In the genomic region with DNA sequence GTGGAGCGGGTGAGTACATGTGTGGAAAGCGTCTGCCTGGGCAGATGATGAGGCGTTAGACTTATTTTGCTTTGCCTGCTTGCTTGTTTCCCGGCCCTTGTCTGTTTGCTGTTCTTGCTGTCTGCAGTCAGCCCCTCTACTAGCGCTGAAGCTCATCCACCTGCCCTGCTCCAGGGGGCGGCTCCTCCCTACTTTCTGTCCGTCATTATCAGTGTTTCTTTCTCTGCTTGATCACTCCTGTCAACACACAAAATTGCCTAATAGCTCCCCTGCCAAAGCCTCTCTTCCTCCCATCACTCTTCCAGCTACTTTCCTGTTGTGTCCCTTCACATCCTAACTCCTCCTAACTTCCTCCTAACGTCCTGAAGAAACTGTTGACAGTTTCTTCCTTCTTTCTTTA, we compare ENCODE assay signal across 19 cellular contexts. TPM values are rescaled to one million over a fixed set of nuclear protein-coding genes. Genes with fewer than 3 reads are reported as not detected.
DNase-seq lines count a peak whose midpoint lies in the region; TF ChIP-seq lines count a peak whose summit lies in the region.
"Had no signal": no experiment of that assay in that cellular context is flagged by ENCODE, and none has a peak within 500 bp of the region (broad histone marks: within the 10 kb centered on the region; RNA-seq: fewer than 3 reads in every experiment).

No MANE protein-coding gene starts in this region.

- H3K27ac Mint-ChIP-seq in endodermal cell: no peak overlapping the region
- H3K27ac Mint-ChIP-seq: HFFc6 had no signal

- peaks cover 7% of the 10 kb centered on the region for H3K9me3 ChIP-seq in endodermal cell (ENCODE audit: control insufficient read depth, low read length)
- H3K9me3 ChIP-seq: BE2C had no signal

- TF ChIP-seq CTCF in endodermal cell (conservative IDR thresholded peaks at IDR 0.05): peak; percentile 55

- H3K36me3 ChIP-seq in endodermal cell (ENCODE audit: control insufficient read depth, insufficient read depth, low read length): peaks cover 60% of the 10 kb centered on the region

- H3K9me3 Mint-ChIP-seq in endodermal cell: peaks cover 10% of the 10 kb centered on the region
- H3K9me3 Mint-ChIP-seq: CD4-positive, CD25-positive, alpha-beta regulatory T cell; CD8-positive, alpha-beta memory T cell; HFFc6 had no signal

- peak; percentile 36 for DNase-seq in NCI-H69 (lab: John Stamatoyannopoulos, UW)
- peak; percentile 2 for DNase-seq in NCI-H748 treated with DMSO at 0.1 percent for 48 hours (lab: John Stamatoyannopoulos, UW)
- peak; percentile 72 for DNase-seq in endodermal cell
- DNase-seq in iPS-NIHi7 (ENCODE audit: extremely low spot score): peak; percentile 14
- no peak for DNase-seq in ureter (ENCODE audit: low spot score)
- DNase-seq in DMS79 (lab: John Stamatoyannopoulos, UW): no peak
- no peak for DNase-seq in stimulated activated CD4-positive, alpha-beta T cell treated with anti-CD3 and anti-CD28 coated beads, Interleukin-4, amount 100 ng/mL, for 24 hours
- DNase-seq: ACHN; BE2C; C1 segment of cervical spinal cord; CD4-positive, CD25-positive, alpha-beta regulatory T cell; CD8-positive, alpha-beta memory T cell; COR-L47; DMS 273 treated with DMSO at 0.1 percent for 48 hours; GDM1; GOT3; H7; HFFc6 had no signal

- 73 to 83% methylated on average over 5 to 8 of the region's 8 CpGs for WGBS in endodermal cell (ENCODE audit: insufficient coverage in 1 of 2, insufficient read length in 1 of 2), 2 experiments

- H3K27me3 Mint-ChIP-seq in endodermal cell (ENCODE audit: insufficient read depth): no peaks in the 10 kb centered on the region
- H3K27me3 Mint-ChIP-seq: CD4-positive, CD25-positive, alpha-beta regulatory T cell; CD8-positive, alpha-beta memory T cell had no signal

- H3K27me3 ChIP-seq in endodermal cell (ENCODE audit: control insufficient read depth, insufficient read depth, low read length, poor library complexity, severe bottlenecking): no peaks in the 10 kb centered on the region
- H3K27me3 ChIP-seq: BE2C had no signal

- no peaks in the 10 kb centered on the region for H3K4me1 ChIP-seq in endodermal cell (ENCODE audit: control insufficient read depth, insufficient read depth, low read length)
- H3K4me1 ChIP-seq: BE2C had no signal

- no peak overlapping the region for H3K4me3 ChIP-seq in endodermal cell (ENCODE audit: low read length)

- H3K9ac ChIP-seq in endodermal cell (ENCODE audit: extremely low read depth, low read length, poor library complexity, severe bottlenecking): no peak overlapping the region

- H3K4me1 Mint-ChIP-seq in endodermal cell: peaks cover 18% of the 10 kb centered on the region
- H3K4me1 Mint-ChIP-seq: CD8-positive, alpha-beta memory T cell had no signal

- peaks cover 79% of the 10 kb centered on the region for H3K36me3 Mint-ChIP-seq in endodermal cell (ENCODE audit: low read depth)

- H3K4me3 Mint-ChIP-seq in endodermal cell: no peak overlapping the region
- H3K4me3 Mint-ChIP-seq: CD4-positive, CD25-positive, alpha-beta regulatory T cell; CD8-positive, alpha-beta memory T cell; HFFc6 had no signal

- no peak overlapping the region for H3K27ac ChIP-seq in endodermal cell (ENCODE audit: low read depth, low read length)

RNA-seq across cellular contexts. Expression of gene GALNT8, which starts 34.9 kb away (rescaled TPM):
- total RNA-seq in endodermal cell: 10 to 100 TPM in 1 of 2 donors, 1 to 10 TPM in 1; 2.8 to 11.2 TPM
- 4.5 TPM for polyA plus RNA-seq in endodermal cell (2013, experiment 1 of 2)
- 4.3 TPM for polyA plus RNA-seq in endodermal cell (2013, experiment 2 of 2)
- 0.70 TPM for total RNA-seq in ureter
- total RNA-seq: HFFc6 had no signal

RNA-seq across cellular contexts. Expression of gene NDUFA9, which starts 36.4 kb away (rescaled TPM):
- total RNA-seq in endodermal cell (100 to 1,000 TPM in 1 of 2 donors, 10 to 100 TPM in 1; 55.3 to 158 TPM), ureter (85.9 TPM)
- polyA plus RNA-seq in endodermal cell (2013, experiment 1 of 2): 54.4 TPM
- polyA plus RNA-seq in endodermal cell (2013, experiment 2 of 2): 43.5 TPM

RNA-seq across cellular contexts. Expression of gene AKAP3, which starts 36.5 kb away (rescaled TPM):
- total RNA-seq in endodermal cell (1 to 10 TPM in 1 of 2 donors, under 1 TPM in 1; 0.69 to 3.4 TPM), ureter (4.2 TPM)
- 1.9 TPM for polyA plus RNA-seq in endodermal cell (2013, experiment 1 of 2)
- polyA plus RNA-seq in endodermal cell (2013, experiment 2 of 2): 1.7 TPM
- total RNA-seq: HT-29 had no signal

Comparison
In these comparisons a context has a peak if more than half of its experiments do, and no peak if none do; other contexts are left out.
1. DNase-seq: peak in NCI-H69 (single experiment), NCI-H748 treated with DMSO at 0.1 percent for 48 hours (single experiment), endodermal cell (single experiment) and iPS-NIHi7 (single experiment); none in ureter (single experiment), DMS79 (single experiment) and stimulated activated CD4-positive, alpha-beta T cell treated with anti-CD3 and anti-CD28 coated beads, Interleukin-4, amount 100 ng/mL, for 24 hours (single experiment).